In the genomic region with DNA sequence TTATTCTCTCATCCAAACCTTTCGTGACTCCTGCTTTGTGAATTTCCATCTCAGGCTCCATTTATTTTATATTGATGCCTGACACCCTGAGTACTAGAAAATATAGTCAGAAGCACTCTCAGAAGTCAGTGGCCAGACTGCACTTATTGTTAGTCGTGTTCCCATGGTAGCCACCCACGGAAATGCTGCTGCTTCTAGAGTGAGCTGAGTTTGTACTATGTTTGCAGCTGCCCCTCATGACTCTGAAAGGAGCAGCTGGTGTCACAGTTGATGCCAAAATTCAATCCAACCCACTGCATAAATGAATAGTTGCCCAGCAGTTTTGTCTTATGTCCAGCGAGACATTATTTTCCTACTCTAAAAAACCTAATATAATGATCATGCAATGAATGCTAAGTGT, we compare ENCODE assay signal across 15 cellular contexts.
DNase-seq lines count a peak whose midpoint lies in the region; ATAC-seq and TF ChIP-seq lines count a peak whose summit lies in the region.
"Had no signal": no experiment of that assay in that cellular context is flagged by ENCODE, and none has a peak within 500 bp of the region (broad histone marks: within the 10 kb centered on the region; RNA-seq: fewer than 3 reads in every experiment).

No MANE protein-coding gene starts in this region.

- H3K4me3 Mint-ChIP-seq in endothelial cell (ENCODE audit: unreplicated experiment): no peak overlapping the region
- no peak overlapping the region for H3K4me3 Mint-ChIP-seq in activated T-cell treated with anti-CD3 and anti-CD28 coated beads, Interleukin-2, amount 50 U/mL, for 24 hours
- H3K4me3 Mint-ChIP-seq: activated T-cell treated with anti-CD3 and anti-CD28 coated beads, Interleukin-2, amount 50 U/mL, for 72 hours; CD4-positive, alpha-beta T cell; immature natural killer cell; naive thymus-derived CD4-positive, alpha-beta T cell had no signal

- ATAC-seq in left lobe of liver: no peak
- ATAC-seq: activated T-cell treated with anti-CD3 and anti-CD28 coated beads, Interleukin-2, amount 50 U/mL, for 72 hours; naive thymus-derived CD4-positive, alpha-beta T cell had no signal

- no peaks in the 10 kb centered on the region for H3K27me3 Mint-ChIP-seq in endothelial cell (ENCODE audit: unreplicated experiment)
- no peaks in the 10 kb centered on the region for H3K27me3 Mint-ChIP-seq in activated T-cell treated with anti-CD3 and anti-CD28 coated beads, Interleukin-2, amount 50 U/mL, for 24 hours
- H3K27me3 Mint-ChIP-seq: CD4-positive, alpha-beta T cell; naive thymus-derived CD4-positive, alpha-beta T cell had no signal

- H3K27ac Mint-ChIP-seq in endothelial cell (ENCODE audit: unreplicated experiment): no peak overlapping the region
- no peak overlapping the region for H3K27ac Mint-ChIP-seq in activated T-cell treated with anti-CD3 and anti-CD28 coated beads, Interleukin-2, amount 50 U/mL, for 24 hours
- H3K27ac Mint-ChIP-seq: activated T-cell treated with anti-CD3 and anti-CD28 coated beads, Interleukin-2, amount 50 U/mL, for 72 hours; CD4-positive, alpha-beta T cell; immature natural killer cell; naive thymus-derived CD4-positive, alpha-beta T cell had no signal

- peak; percentile 52 for DNase-seq in EH (ENCODE audit: low read depth)
- DNase-seq in NCI-H1417 (lab: John Stamatoyannopoulos, UW): peak; percentile 31 to 86 (median 85)
- peak; percentile 86 to 87 for DNase-seq in SHP77 (lab: John Stamatoyannopoulos, UW)
- peak; percentile 16 for DNase-seq in midbrain (lab: John Stamatoyannopoulos, UW)
- no peak for DNase-seq in retina
- DNase-seq in endothelial cell (ENCODE audit: low spot score): no peak
- DNase-seq in left lobe of liver (ENCODE audit: low spot score): no peak
- DNase-seq in activated T-cell treated with anti-CD3 and anti-CD28 coated beads, Interleukin-2, amount 50 U/mL, for 24 hours: no peak
- DNase-seq: activated T-cell treated with anti-CD3 and anti-CD28 coated beads, Interleukin-2, amount 50 U/mL, for 72 hours; CD4-positive, alpha-beta T cell; immature natural killer cell; naive thymus-derived CD4-positive, alpha-beta T cell; NCI-H1048; stimulated activated CD4-positive, alpha-beta T cell treated with anti-CD3 and anti-CD28 coated beads, Interleukin-12 subunit alpha, Interleukin-12 subunit beta, amount 100 ng/mL, for 4 hours; stimulated activated CD8-positive, alpha-beta memory T cell treated with anti-CD3 and anti-CD28 coated beads, Interleukin-4, amount 100 ng/mL, for 48 hours had no signal

- H3K9me3 Mint-ChIP-seq in endothelial cell (ENCODE audit: unreplicated experiment): no peaks in the 10 kb centered on the region
- peaks cover 8% of the 10 kb centered on the region for H3K9me3 Mint-ChIP-seq in activated T-cell treated with anti-CD3 and anti-CD28 coated beads, Interleukin-2, amount 50 U/mL, for 24 hours
- H3K9me3 Mint-ChIP-seq: activated T-cell treated with anti-CD3 and anti-CD28 coated beads, Interleukin-2, amount 50 U/mL, for 72 hours had no signal

- H3K36me3 Mint-ChIP-seq in endothelial cell (ENCODE audit: low read depth, unreplicated experiment): no peaks in the 10 kb centered on the region
- H3K36me3 Mint-ChIP-seq in activated T-cell treated with anti-CD3 and anti-CD28 coated beads, Interleukin-2, amount 50 U/mL, for 24 hours (ENCODE audit: low read depth): no peaks in the 10 kb centered on the region
- H3K36me3 Mint-ChIP-seq: immature natural killer cell; naive thymus-derived CD4-positive, alpha-beta T cell had no signal

- no peak for TF ChIP-seq CTCF in endothelial cell (IDR thresholded peaks at IDR 0.05; ENCODE audit: unreplicated experiment)

- H3K4me1 Mint-ChIP-seq in endothelial cell (ENCODE audit: unreplicated experiment): no peaks in the 10 kb centered on the region
- no peaks in the 10 kb centered on the region for H3K4me1 Mint-ChIP-seq in activated T-cell treated with anti-CD3 and anti-CD28 coated beads, Interleukin-2, amount 50 U/mL, for 24 hours (ENCODE audit: low read depth)
- H3K4me1 Mint-ChIP-seq: immature natural killer cell; naive thymus-derived CD4-positive, alpha-beta T cell had no signal

Comparison
In these comparisons a context has a peak if more than half of its experiments do, and no peak if none do; other contexts are left out.
1. DNase-seq: peak in EH (single experiment), NCI-H1417 (3 of 3), SHP77 (2 of 2) and midbrain (single experiment); none in retina (single experiment), endothelial cell (single experiment), left lobe of liver (single experiment) and activated T-cell treated with anti-CD3 and anti-CD28 coated beads, Interleukin-2, amount 50 U/mL, for 24 hours (single experiment).